23 cellular contexts compared by ENCODE assay signal in genomic region chr5:172405708-172406107, GRCh38.
"Had no signal": no experiment of that assay in that cellular context is flagged by ENCODE, and none has a peak within 500 bp of the region (broad histone marks: within the 10 kb centered on the region; RNA-seq: fewer than 3 reads in every experiment).

No MANE protein-coding gene starts in this region.

- H3K9me3 Mint-ChIP-seq: activated naive CD8-positive, alpha-beta T cell treated with anti-CD3 and anti-CD28 coated beads, Interleukin-2, amount 10 ng/mL, durations not matched to agents 7 days and 5 days; T-helper 2 cell treated with Interferon-gamma antibody and Interleukin-4, amounts not matched to agents 5 μg/mL and 100 μg/mL, for 36 hours had no signal

- H3K36me3 Mint-ChIP-seq: activated naive CD8-positive, alpha-beta T cell treated with anti-CD3 and anti-CD28 coated beads, Interleukin-2, amount 10 ng/mL, durations not matched to agents 7 days and 5 days had no signal

- H3K4me3 Mint-ChIP-seq: activated CD8-positive, alpha-beta T cell treated with anti-CD3 and anti-CD28 coated beads, Interleukin-2, amount 10 ng/mL, durations not matched to agents 7 days and 5 days; activated naive CD8-positive, alpha-beta T cell treated with anti-CD3 and anti-CD28 coated beads, Interleukin-2, amount 10 ng/mL, durations not matched to agents 7 days and 5 days; T-helper 2 cell treated with Interferon-gamma antibody and Interleukin-4, amounts not matched to agents 5 μg/mL and 100 μg/mL, for 36 hours had no signal

- DNase-seq: activated CD4-positive, alpha-beta T cell treated with anti-CD3 and anti-CD28 coated beads for 4 hours; activated CD8-positive, alpha-beta memory T cell treated with anti-CD3 and anti-CD28 coated beads, Interleukin-2, amount 50 U/mL, for 48 hours; activated CD8-positive, alpha-beta T cell treated with anti-CD3 and anti-CD28 coated beads, Interleukin-2, amount 10 ng/mL, durations not matched to agents 7 days and 5 days; activated naive CD4-positive, alpha-beta T cell treated with anti-CD3 and anti-CD28 coated beads, Interleukin-2, amount 50 U/mL, for 16 hours; activated naive CD8-positive, alpha-beta T cell treated with anti-CD3 and anti-CD28 coated beads, Interleukin-2, amount 10 ng/mL, durations not matched to agents 7 days and 5 days; activated T-cell treated with anti-CD3 and anti-CD28 coated beads, Interleukin-2, amount 50 U/mL, for 1 hour; aorta; IMR-90; KG1; MV-4-11; NCI-H1092 treated with DMSO at 0.1 percent for 48 hours; NCI-H1417 treated with DMSO at 0.1 percent for 48 hours; NCI-H1694; NCI-H2029; NCI-H2107; NCI-H2171 treated with DMSO at 0.1 percent for 48 hours; NCI-H226; NCI-H526; RPMI8226 had no signal

- H3K27ac ChIP-seq: SK-N-MC had no signal

- ATAC-seq: activated CD4-positive, CD25-positive, alpha-beta regulatory T cell treated with anti-CD3 and anti-CD28 coated beads, Interleukin-2, amount 50 U/mL, for 24 hours; activated CD8-positive, alpha-beta T cell treated with anti-CD3 and anti-CD28 coated beads, Interleukin-2, amount 10 ng/mL, durations not matched to agents 7 days and 5 days; Right ventricle myocardium inferior had no signal

- H3K27ac Mint-ChIP-seq: activated CD8-positive, alpha-beta T cell treated with anti-CD3 and anti-CD28 coated beads, Interleukin-2, amount 10 ng/mL, durations not matched to agents 7 days and 5 days; activated naive CD8-positive, alpha-beta T cell treated with anti-CD3 and anti-CD28 coated beads, Interleukin-2, amount 10 ng/mL, durations not matched to agents 7 days and 5 days; T-helper 2 cell treated with Interferon-gamma antibody and Interleukin-4, amounts not matched to agents 5 μg/mL and 100 μg/mL, for 36 hours had no signal

- H3K4me3 ChIP-seq: SK-N-MC had no signal

- H3K4me1 Mint-ChIP-seq: activated naive CD8-positive, alpha-beta T cell treated with anti-CD3 and anti-CD28 coated beads, Interleukin-2, amount 10 ng/mL, durations not matched to agents 7 days and 5 days had no signal
